ENCODE assay signal across 4 cellular contexts in the genomic region with DNA sequence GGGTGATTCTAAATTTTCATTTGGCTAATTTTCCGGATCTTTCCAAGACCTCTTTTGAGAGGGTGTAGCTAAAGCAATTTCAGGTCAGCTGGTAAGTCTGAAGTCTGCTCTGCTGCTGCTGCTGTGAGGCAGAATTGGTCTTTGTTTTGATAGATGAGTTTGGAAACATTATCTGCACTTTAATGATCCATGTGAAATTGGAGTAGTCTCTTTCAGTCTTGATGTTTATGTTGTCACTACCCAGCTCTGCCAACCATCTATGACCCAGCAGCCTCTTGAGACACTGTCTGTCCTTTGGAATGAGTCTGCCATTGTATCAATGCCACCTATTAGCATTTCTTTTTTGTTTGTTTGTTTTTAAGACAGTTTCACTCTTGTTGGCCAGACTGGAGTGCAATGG.
"Had no signal": no experiment of that assay in that cellular context is flagged by ENCODE, and none has a peak within 500 bp of the region (broad histone marks: within the 10 kb centered on the region; RNA-seq: fewer than 3 reads in every experiment).

No MANE protein-coding gene starts in this region.

- H3K4me3 Mint-ChIP-seq: GM23338, H9 had no signal

- H3K9me3 Mint-ChIP-seq: GM23338 had no signal

- H3K4me1 Mint-ChIP-seq: GM23338, H9 had no signal

- H3K27ac Mint-ChIP-seq: GM23338, H9 had no signal

- DNase-seq: H9, HCEC 1CT, IMR-90 had no signal
